Comparison of ENCODE assay signal across 1 cellular context in the genomic region with DNA sequence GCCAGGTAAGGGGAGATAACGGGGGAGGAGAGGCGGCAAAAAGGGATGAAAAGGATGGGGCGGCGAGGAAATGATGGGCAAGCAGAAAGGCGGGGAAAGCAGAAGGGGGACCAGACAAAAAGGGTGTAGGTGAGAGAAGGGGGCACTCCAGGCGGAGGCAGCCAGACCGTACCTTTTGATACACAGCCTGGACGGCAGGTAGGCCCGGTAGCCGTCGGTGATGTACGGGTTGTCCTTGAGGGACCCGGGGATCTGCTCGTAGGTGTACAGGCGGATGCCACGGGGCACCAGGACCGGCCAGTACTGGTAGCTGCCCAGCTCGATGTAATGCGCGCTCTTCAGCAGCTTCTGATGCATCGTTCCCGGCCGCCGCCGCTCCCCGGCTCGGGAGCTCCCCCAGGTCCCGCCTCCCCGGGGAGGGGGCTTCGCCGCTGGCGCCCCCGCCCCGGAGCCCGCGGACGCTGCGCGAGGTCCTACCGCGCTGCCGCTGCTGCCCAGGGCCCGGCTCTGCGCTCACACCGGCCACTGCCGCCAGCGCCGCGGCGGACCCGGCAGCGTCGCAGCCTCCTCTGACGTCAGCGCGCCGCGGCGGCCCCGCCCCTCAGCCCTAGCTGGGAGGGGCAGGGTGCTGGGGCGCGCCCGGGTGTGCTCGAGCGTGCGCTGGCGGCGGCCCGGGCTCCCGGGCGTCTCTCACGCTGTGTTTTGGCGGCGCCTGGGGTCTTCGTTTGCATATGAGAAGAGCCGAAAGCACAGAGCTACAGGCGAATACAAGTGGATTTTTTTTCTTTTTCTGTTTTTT.
A peak's percentile ranks its signal among the peaks of the same experiment; 100 is the strongest.
TF ChIP-seq lines count a peak whose summit lies in the region.

A gene with protein sequence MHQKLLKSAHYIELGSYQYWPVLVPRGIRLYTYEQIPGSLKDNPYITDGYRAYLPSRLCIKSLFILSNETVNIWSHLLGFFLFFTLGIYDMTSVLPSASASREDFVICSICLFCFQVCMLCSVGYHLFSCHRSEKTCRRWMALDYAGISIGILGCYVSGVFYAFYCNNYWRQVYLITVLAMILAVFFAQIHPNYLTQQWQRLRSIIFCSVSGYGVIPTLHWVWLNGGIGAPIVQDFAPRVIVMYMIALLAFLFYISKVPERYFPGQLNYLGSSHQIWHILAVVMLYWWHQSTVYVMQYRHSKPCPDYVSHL (minus strand): TSS at position 571 of the 799 bp plus-strand sequence. CDS start 214 bp downstream, at position 357.

TF ChIP-seq in HepG2, 621 proteins besides CTCF, POLR2A, EP300 and RAD21 (continued from another document and continues in another):
- TF ChIP-seq, protein P1, sequence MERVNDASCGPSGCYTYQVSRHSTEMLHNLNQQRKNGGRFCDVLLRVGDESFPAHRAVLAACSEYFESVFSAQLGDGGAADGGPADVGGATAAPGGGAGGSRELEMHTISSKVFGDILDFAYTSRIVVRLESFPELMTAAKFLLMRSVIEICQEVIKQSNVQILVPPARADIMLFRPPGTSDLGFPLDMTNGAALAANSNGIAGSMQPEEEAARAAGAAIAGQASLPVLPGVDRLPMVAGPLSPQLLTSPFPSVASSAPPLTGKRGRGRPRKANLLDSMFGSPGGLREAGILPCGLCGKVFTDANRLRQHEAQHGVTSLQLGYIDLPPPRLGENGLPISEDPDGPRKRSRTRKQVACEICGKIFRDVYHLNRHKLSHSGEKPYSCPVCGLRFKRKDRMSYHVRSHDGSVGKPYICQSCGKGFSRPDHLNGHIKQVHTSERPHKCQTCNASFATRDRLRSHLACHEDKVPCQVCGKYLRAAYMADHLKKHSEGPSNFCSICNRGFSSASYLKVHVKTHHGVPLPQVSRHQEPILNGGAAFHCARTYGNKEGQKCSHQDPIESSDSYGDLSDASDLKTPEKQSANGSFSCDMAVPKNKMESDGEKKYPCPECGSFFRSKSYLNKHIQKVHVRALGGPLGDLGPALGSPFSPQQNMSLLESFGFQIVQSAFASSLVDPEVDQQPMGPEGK (CRISPR knock-in tag; IDR thresholded peaks at IDR 0.05): peak; percentile 59
- TF ChIP-seq, protein P2, sequence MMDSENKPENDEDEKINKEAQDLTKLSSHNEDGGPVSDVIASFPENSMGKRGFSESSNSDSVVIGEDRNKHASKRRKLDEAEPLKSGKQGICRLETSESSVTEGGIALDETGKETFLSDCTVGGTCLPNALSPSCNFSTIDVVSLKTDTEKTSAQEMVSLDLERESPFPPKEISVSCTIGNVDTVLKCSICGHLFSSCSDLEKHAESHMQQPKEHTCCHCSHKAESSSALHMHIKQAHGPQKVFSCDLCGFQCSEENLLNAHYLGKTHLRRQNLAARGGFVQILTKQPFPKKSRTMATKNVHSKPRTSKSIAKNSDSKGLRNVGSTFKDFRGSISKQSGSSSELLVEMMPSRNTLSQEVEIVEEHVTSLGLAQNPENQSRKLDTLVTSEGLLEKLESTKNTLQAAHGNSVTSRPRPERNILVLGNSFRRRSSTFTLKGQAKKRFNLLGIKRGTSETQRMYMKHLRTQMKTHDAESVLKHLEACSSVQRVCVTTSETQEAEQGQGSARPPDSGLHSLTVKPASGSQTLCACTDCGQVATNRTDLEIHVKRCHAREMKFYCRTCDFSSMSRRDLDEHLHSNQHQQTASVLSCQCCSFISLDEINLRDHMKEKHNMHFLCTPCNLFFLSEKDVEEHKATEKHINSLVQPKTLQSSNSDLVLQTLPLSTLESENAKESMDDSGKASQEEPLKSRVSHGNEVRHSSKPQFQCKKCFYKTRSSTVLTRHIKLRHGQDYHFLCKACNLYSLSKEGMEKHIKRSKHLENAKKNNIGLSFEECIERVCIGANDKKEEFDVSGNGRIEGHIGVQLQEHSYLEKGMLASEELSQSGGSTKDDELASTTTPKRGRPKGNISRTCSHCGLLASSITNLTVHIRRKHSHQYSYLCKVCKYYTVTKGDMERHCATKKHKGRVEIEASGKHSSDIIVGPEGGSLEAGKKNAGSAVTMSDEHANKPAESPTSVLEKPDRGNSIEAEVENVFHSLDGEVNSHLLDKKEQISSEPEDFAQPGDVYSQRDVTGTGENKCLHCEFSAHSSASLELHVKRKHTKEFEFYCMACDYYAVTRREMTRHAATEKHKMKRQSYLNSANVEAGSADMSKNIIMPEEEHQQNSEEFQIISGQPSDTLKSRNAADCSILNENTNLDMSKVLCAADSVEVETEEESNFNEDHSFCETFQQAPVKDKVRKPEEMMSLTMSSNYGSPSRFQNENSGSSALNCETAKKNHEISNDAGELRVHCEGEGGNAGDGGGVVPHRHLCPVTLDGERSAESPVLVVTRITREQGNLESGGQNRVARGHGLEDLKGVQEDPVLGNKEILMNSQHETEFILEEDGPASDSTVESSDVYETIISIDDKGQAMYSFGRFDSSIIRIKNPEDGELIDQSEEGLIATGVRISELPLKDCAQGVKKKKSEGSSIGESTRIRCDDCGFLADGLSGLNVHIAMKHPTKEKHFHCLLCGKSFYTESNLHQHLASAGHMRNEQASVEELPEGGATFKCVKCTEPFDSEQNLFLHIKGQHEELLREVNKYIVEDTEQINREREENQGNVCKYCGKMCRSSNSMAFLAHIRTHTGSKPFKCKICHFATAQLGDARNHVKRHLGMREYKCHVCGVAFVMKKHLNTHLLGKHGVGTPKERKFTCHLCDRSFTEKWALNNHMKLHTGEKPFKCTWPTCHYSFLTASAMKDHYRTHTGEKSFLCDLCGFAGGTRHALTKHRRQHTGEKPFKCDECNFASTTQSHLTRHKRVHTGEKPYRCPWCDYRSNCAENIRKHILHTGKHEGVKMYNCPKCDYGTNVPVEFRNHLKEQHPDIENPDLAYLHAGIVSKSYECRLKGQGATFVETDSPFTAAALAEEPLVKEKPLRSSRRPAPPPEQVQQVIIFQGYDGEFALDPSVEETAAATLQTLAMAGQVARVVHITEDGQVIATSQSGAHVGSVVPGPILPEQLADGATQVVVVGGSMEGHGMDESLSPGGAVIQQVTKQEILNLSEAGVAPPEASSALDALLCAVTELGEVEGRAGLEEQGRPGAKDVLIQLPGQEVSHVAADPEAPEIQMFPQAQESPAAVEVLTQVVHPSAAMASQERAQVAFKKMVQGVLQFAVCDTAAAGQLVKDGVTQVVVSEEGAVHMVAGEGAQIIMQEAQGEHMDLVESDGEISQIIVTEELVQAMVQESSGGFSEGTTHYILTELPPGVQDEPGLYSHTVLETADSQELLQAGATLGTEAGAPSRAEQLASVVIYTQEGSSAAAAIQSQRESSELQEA (CRISPR knock-in tag; IDR thresholded peaks at IDR 0.05; ENCODE audit: not compliant biosample characterization): peak; percentile 33
- TF ChIP-seq MYC (CRISPR knock-in tag; IDR thresholded peaks at IDR 0.05; ENCODE audit: borderline replicate concordance): 0 out of 2 replicates have a peak, but pooled peaks have one; percentile 9
- TF ChIP-seq ZNF891 (CRISPR knock-in tag; IDR thresholded peaks at IDR 0.05): 0 out of 2 replicates have a peak, but pooled peaks have one; percentile 26
- peak; percentile 48; the same call in 1 of the 2 replicates for TF ChIP-seq SPEN (CRISPR knock-in tag; IDR thresholded peaks at IDR 0.05; ENCODE audit: low read depth)
- peak; percentile 73 for TF ChIP-seq ZMYM4 (CRISPR knock-in tag; IDR thresholded peaks at IDR 0.05)
- TF ChIP-seq SALL1 (CRISPR knock-in tag; IDR thresholded peaks at IDR 0.05): peak; percentile 20; the same call in 1 of the 2 replicates
- TF ChIP-seq, protein P3, sequence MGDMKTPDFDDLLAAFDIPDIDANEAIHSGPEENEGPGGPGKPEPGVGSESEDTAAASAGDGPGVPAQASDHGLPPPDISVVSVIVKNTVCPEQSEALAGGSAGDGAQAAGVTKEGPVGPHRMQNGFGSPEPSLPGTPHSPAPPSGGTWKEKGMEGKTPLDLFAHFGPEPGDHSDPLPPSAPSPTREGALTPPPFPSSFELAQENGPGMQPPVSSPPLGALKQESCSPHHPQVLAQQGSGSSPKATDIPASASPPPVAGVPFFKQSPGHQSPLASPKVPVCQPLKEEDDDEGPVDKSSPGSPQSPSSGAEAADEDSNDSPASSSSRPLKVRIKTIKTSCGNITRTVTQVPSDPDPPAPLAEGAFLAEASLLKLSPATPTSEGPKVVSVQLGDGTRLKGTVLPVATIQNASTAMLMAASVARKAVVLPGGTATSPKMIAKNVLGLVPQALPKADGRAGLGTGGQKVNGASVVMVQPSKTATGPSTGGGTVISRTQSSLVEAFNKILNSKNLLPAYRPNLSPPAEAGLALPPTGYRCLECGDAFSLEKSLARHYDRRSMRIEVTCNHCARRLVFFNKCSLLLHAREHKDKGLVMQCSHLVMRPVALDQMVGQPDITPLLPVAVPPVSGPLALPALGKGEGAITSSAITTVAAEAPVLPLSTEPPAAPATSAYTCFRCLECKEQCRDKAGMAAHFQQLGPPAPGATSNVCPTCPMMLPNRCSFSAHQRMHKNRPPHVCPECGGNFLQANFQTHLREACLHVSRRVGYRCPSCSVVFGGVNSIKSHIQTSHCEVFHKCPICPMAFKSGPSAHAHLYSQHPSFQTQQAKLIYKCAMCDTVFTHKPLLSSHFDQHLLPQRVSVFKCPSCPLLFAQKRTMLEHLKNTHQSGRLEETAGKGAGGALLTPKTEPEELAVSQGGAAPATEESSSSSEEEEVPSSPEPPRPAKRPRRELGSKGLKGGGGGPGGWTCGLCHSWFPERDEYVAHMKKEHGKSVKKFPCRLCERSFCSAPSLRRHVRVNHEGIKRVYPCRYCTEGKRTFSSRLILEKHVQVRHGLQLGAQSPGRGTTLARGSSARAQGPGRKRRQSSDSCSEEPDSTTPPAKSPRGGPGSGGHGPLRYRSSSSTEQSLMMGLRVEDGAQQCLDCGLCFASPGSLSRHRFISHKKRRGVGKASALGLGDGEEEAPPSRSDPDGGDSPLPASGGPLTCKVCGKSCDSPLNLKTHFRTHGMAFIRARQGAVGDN (CRISPR knock-in tag; IDR thresholded peaks at IDR 0.05): peak; percentile 69
- TF ChIP-seq ZNF747 (CRISPR knock-in tag; IDR thresholded peaks at IDR 0.05; ENCODE audit: borderline replicate concordance): no peak
- TF ChIP-seq, protein P4, sequence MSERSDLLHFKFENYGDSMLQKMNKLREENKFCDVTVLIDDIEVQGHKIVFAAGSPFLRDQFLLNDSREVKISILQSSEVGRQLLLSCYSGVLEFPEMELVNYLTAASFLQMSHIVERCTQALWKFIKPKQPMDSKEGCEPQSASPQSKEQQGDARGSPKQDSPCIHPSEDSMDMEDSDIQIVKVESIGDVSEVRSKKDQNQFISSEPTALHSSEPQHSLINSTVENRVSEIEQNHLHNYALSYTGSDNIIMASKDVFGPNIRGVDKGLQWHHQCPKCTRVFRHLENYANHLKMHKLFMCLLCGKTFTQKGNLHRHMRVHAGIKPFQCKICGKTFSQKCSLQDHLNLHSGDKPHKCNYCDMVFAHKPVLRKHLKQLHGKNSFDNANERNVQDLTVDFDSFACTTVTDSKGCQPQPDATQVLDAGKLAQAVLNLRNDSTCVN (CRISPR knock-in tag; IDR thresholded peaks at IDR 0.05; ENCODE audit: borderline replicate concordance): no peak
- no peak for TF ChIP-seq EEA1 (CRISPR knock-in tag; IDR thresholded peaks at IDR 0.05; ENCODE audit: borderline replicate concordance)
- TF ChIP-seq ZNF382 (CRISPR knock-in tag; IDR thresholded peaks at IDR 0.05; ENCODE audit: borderline replicate concordance): no peak
- 0 out of 2 replicates have a peak, but pooled peaks have one; percentile 3 for TF ChIP-seq MXD4 (CRISPR knock-in tag; IDR thresholded peaks at IDR 0.05)
- TF ChIP-seq, protein P5, sequence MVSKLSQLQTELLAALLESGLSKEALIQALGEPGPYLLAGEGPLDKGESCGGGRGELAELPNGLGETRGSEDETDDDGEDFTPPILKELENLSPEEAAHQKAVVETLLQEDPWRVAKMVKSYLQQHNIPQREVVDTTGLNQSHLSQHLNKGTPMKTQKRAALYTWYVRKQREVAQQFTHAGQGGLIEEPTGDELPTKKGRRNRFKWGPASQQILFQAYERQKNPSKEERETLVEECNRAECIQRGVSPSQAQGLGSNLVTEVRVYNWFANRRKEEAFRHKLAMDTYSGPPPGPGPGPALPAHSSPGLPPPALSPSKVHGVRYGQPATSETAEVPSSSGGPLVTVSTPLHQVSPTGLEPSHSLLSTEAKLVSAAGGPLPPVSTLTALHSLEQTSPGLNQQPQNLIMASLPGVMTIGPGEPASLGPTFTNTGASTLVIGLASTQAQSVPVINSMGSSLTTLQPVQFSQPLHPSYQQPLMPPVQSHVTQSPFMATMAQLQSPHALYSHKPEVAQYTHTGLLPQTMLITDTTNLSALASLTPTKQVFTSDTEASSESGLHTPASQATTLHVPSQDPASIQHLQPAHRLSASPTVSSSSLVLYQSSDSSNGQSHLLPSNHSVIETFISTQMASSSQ (IDR thresholded peaks at IDR 0.05; ENCODE audit: low read depth): no peak
- TF ChIP-seq, protein P5 (CRISPR knock-in tag; IDR thresholded peaks at IDR 0.05; ENCODE audit: borderline replicate concordance): 0 out of 2 replicates have a peak, but pooled peaks have one; percentile 21
- 0 out of 2 replicates have a peak, but pooled peaks have one; percentile 61 for TF ChIP-seq HNRNPL (IDR thresholded peaks at IDR 0.05; ENCODE audit: low read depth, low read length)
- TF ChIP-seq, protein P6, sequence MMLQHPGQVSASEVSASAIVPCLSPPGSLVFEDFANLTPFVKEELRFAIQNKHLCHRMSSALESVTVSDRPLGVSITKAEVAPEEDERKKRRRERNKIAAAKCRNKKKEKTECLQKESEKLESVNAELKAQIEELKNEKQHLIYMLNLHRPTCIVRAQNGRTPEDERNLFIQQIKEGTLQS (CRISPR knock-in tag; IDR thresholded peaks at IDR 0.05): 0 out of 2 replicates have a peak, but pooled peaks have one; percentile 30
- peak; percentile 72; the same call in 1 of the 2 replicates for TF ChIP-seq ZNF431 (CRISPR knock-in tag; IDR thresholded peaks at IDR 0.05; ENCODE audit: borderline replicate concordance, low read depth)
- peak; percentile 87 for TF ChIP-seq ZNF563 (CRISPR knock-in tag; IDR thresholded peaks at IDR 0.05)
- TF ChIP-seq GABPB1 (CRISPR knock-in tag; IDR thresholded peaks at IDR 0.05): peak; percentile 45; the same call in 1 of the 2 replicates
- 0 out of 2 replicates have a peak, but pooled peaks have one; percentile 31 for TF ChIP-seq ZNF761 (CRISPR knock-in tag; conservative IDR thresholded peaks at IDR 0.05)
- TF ChIP-seq, protein P7, sequence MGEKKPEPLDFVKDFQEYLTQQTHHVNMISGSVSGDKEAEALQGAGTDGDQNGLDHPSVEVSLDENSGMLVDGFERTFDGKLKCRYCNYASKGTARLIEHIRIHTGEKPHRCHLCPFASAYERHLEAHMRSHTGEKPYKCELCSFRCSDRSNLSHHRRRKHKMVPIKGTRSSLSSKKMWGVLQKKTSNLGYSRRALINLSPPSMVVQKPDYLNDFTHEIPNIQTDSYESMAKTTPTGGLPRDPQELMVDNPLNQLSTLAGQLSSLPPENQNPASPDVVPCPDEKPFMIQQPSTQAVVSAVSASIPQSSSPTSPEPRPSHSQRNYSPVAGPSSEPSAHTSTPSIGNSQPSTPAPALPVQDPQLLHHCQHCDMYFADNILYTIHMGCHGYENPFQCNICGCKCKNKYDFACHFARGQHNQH (CRISPR knock-in tag; IDR thresholded peaks at IDR 0.05): no peak
